Comparison of ENCODE assay signal across 9 cellular contexts in genomic region chr2:72919414-72920316, GRCh38. TPM values are rescaled to one million over a fixed set of nuclear protein-coding genes. Genes with fewer than 3 reads are reported as not detected.
DNase-seq lines count a peak whose midpoint lies in the region; ATAC-seq and TF ChIP-seq lines count a peak whose summit lies in the region.
"Had no signal": no experiment of that assay in that cellular context is flagged by ENCODE, and none has a peak within 500 bp of the region (broad histone marks: within the 10 kb centered on the region; RNA-seq: fewer than 3 reads in every experiment).

No MANE protein-coding gene starts in this region.

- H2BK5ac ChIP-seq in trophoblast cell (ENCODE audit: low read depth, low read length, poor library complexity), result no peak overlapping the region

- H3K27ac ChIP-seq in MM.1S (ENCODE audit: low read length) (no peak overlapping the region), trophoblast cell (ENCODE audit: low read depth, low read length) (no peak overlapping the region)

- peaks cover 12% of the 10 kb centered on the region for H3K36me3 Mint-ChIP-seq in endothelial cell (ENCODE audit: low read depth, unreplicated experiment)

- H4K91ac ChIP-seq in trophoblast cell (ENCODE audit: low read depth, low read length), result no peak overlapping the region

- H3K9ac ChIP-seq in ES-I3 (ENCODE audit: low read depth, low read length) (peak overlapping the region; percentile 39), MM.1S (ENCODE audit: low read length) (no peak overlapping the region), trophoblast cell (ENCODE audit: low read length) (no peak overlapping the region)

- H3K4me1 ChIP-seq in ES-I3 (ENCODE audit: insufficient read depth, low read length) (peaks cover 6% of the 10 kb centered on the region; the same call in 1 of the 2 replicates), MM.1S (ENCODE audit: low read length) (peaks cover 4% of the 10 kb centered on the region; the same call in 1 of the 2 replicates), trophoblast cell (ENCODE audit: control insufficient read depth in 1 of 2, insufficient read depth in 2 of 2, low read length in 2 of 2) (peaks cover 31 to 32% of the 10 kb centered on the region in 2 experiments)

- no peak overlapping the region for H4K8ac ChIP-seq in trophoblast cell (ENCODE audit: low read depth, low read length)

- no peaks in the 10 kb centered on the region for H3F3A ChIP-seq in MM.1S (ENCODE audit: insufficient read depth, low read length)

- H4K12ac ChIP-seq in trophoblast cell (ENCODE audit: low read depth, low read length), result no peak overlapping the region

- H3K79me2 ChIP-seq in MM.1S (ENCODE audit: low read length), result no peaks in the 10 kb centered on the region
- H3K79me2 ChIP-seq in trophoblast cell (ENCODE audit: control insufficient read depth, insufficient read depth, low read length, poor library complexity), result no peaks in the 10 kb centered on the region

- WGBS in trophoblast cell (ENCODE audit: extremely low coverage, insufficient coverage, insufficient read length), result no CpG with 5 or more reads among the region's 48 CpGs

- H3K27me3 ChIP-seq in MM.1S (replicated peaks; ENCODE audit: insufficient read depth, low read length) (peaks cover 80% of the 10 kb centered on the region), trophoblast cell (ENCODE audit: insufficient read depth, low read length) (peaks cover 95% of the 10 kb centered on the region)

- H3K4me1 Mint-ChIP-seq in endothelial cell (ENCODE audit: unreplicated experiment), result peaks cover 23% of the 10 kb centered on the region

- no peak overlapping the region for H2BK120ac ChIP-seq in trophoblast cell (ENCODE audit: insufficient read depth, low read length, poor library complexity)

- peak overlapping the region; percentile 39; the same call in 1 of the 2 replicates for H3K4me2 ChIP-seq in MM.1S (ENCODE audit: low read depth, low read length)
- peak overlapping the region; percentile 58 for H3K4me2 ChIP-seq in trophoblast cell (ENCODE audit: low read length)

- no peak overlapping the region for H2AK5ac ChIP-seq in trophoblast cell (ENCODE audit: low read length)

- no peak overlapping the region for H2AFZ ChIP-seq in MM.1S (ENCODE audit: low read length)
- no peak overlapping the region for H2AFZ ChIP-seq in trophoblast cell (ENCODE audit: insufficient read depth, low read length, poor library complexity)

- H3K9me3 Mint-ChIP-seq in endothelial cell (ENCODE audit: unreplicated experiment), result no peaks in the 10 kb centered on the region

- H3K36me3 ChIP-seq in ES-I3 (ENCODE audit: insufficient read depth, low read length), result no peaks in the 10 kb centered on the region
- H3K36me3 ChIP-seq in MM.1S (replicated peaks; ENCODE audit: insufficient read depth, low read length), result no peaks in the 10 kb centered on the region
- H3K36me3 ChIP-seq in trophoblast cell (ENCODE audit: control insufficient read depth in 1 of 2, insufficient read depth in 2 of 2, low read length in 2 of 2), result no peaks in the 10 kb centered on the region

- H3K27me3 Mint-ChIP-seq in endothelial cell (ENCODE audit: unreplicated experiment), result peaks cover 39% of the 10 kb centered on the region

- no peaks in the 10 kb centered on the region for H3K79me1 ChIP-seq in trophoblast cell (ENCODE audit: low read length)

- no peak overlapping the region for H3K23ac ChIP-seq in trophoblast cell (ENCODE audit: low read length)

- ATAC-seq in HG03460 (IDR thresholded peaks at IDR 0.05; ENCODE audit: unreplicated experiment), result no peak
- ATAC-seq in HG02852 (IDR thresholded peaks at IDR 0.05; ENCODE audit: unreplicated experiment), result no peak
- no peak for ATAC-seq in GM18520 (IDR thresholded peaks at IDR 0.05; ENCODE audit: unreplicated experiment)
- ATAC-seq: Panc1 had no signal

- no peak overlapping the region for H3K4ac ChIP-seq in trophoblast cell (ENCODE audit: low read depth, low read length)

- H3K18ac ChIP-seq in trophoblast cell (ENCODE audit: low read length), result no peak overlapping the region

- H3K4me3 Mint-ChIP-seq in endothelial cell (ENCODE audit: unreplicated experiment), result peak overlapping the region; percentile 26

- H3K9me3 ChIP-seq in ES-I3 (ENCODE audit: control insufficient read depth, insufficient read depth, low read length) (no peaks in the 10 kb centered on the region), MM.1S (replicated peaks; ENCODE audit: insufficient read depth, low read length) (no peaks in the 10 kb centered on the region), trophoblast cell (ENCODE audit: insufficient read depth, low read depth, low read length) (peaks cover 8% of the 10 kb centered on the region)

- H3K27ac Mint-ChIP-seq in endothelial cell (ENCODE audit: unreplicated experiment), result no peak overlapping the region

- no peak for TF ChIP-seq CTCF in MM.1S (IDR thresholded peaks at IDR 0.05; ENCODE audit: low read length)
- no peak for TF ChIP-seq CTCF in endothelial cell (IDR thresholded peaks at IDR 0.05; ENCODE audit: unreplicated experiment)

- no peaks in the 10 kb centered on the region for H3K9me2 ChIP-seq in MM.1S (replicated peaks; ENCODE audit: insufficient read depth, low read length)

- H3K4me3 ChIP-seq in MM.1S (ENCODE audit: low read length) (no peak overlapping the region), trophoblast cell (ENCODE audit: low read depth, low read length) (no peak overlapping the region)

- no peak overlapping the region for H2BK12ac ChIP-seq in trophoblast cell (ENCODE audit: low read length)

- no peak overlapping the region for H3K14ac ChIP-seq in trophoblast cell (ENCODE audit: low read length)

- DNase-seq in MM.1S (no peak), endothelial cell (ENCODE audit: low spot score) (peak; percentile 39), trophoblast cell (peak in 1 of 2 donors; percentile 18)
- DNase-seq: KBM-7 had no signal

- 0 out of 2 replicates have a peak, but pooled peaks cover 2% of the 10 kb centered on the region for H4K20me1 ChIP-seq in MM.1S (ENCODE audit: insufficient read depth, low read length)

RNA-seq across cellular contexts. Expression of gene EMX1, which starts 2.3 kb away (rescaled TPM):
- 3.7 TPM for total RNA-seq in endothelial cell (ENCODE audit: unreplicated experiment)
- polyA plus RNA-seq in trophoblast cell (2013), result 0.05 TPM in 1 of 2 replicates, not detected in the other

RNA-seq across cellular contexts. Expression of gene SPR, which starts 32.5 kb away (rescaled TPM):
- total RNA-seq in endothelial cell (ENCODE audit: unreplicated experiment), result 12.2 TPM
- 4.7 and 4.9 TPM in 2 replicates for polyA plus RNA-seq in trophoblast cell (2013)
